Comparison of ENCODE assay signal across 8 cellular contexts in the genomic region with DNA sequence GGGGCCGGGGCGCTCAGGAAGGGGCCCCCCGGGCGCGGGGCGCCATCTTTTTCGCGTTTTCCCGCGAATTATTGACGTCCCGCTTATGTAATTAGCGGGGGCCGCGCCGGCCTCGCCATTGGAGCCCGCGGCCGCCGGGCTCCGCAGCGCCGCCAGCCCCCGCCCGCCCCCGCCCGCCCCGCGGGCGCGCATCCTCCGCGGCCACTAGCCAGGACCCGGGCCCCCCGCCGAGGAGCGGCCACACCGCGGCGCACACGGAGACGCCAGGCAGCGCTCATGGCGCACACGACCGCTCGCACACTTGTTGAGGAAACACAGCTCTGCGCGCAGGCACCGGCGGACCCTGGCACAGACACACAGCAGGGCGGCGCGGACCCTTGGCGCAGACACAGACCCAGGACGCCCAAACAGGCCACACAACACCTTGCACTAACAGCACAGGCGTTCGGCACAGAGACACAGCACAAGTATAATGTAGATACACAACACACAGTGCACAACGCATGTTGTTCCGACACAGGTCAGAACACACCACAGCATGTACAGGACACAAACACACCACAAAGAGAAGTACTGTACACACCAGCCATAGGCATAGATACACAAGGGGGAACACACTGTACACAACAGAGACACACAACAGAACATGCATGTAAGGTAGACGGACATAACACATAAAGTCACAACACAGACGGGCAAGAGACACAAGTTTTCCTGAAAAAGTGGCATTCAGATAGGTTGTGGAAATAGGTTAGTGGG. TPM values are rescaled to one million over a fixed set of nuclear protein-coding genes. Genes with fewer than 3 reads are reported as not detected.
DNase-seq lines count a peak whose midpoint lies in the region; ATAC-seq, FAIRE-seq and TF ChIP-seq lines count a peak whose summit lies in the region.

No MANE protein-coding gene starts in this region.

- peak overlapping the region; percentile 92 for H3K4me3 Mint-ChIP-seq in activated T-helper 1 cell treated with anti-CD3 and anti-CD28 coated beads, Interleukin-12 subunit alpha, Interleukin-12 subunit beta, Interleukin-2, Interleukin-4 antibody, amounts not matched to agents 30 ng/mL and 10 ng/mL and 1 ng/mL, durations not matched to agents 14 hours and 24 hours and 36 hours
- peak overlapping the region; percentile 91 to 99 (median 96) for H3K4me3 Mint-ChIP-seq in naive thymus-derived CD8-positive, alpha-beta T cell

- H3K27me3 ChIP-seq in OCI-LY3 (ENCODE audit: low read depth, low read length) (no peaks in the 10 kb centered on the region), thyroid gland (no peaks in the 10 kb centered on the region)

- peak overlapping the region; percentile 100 for H3K4me2 ChIP-seq in OCI-LY3 (ENCODE audit: low read length)

- ATAC-seq in GM19463 (IDR thresholded peaks at IDR 0.05; ENCODE audit: unreplicated experiment) = peak; percentile 36
- ATAC-seq in naive thymus-derived CD8-positive, alpha-beta T cell = peak; percentile 54 to 60

- peaks cover 68% of the 10 kb centered on the region for H3K4me1 Mint-ChIP-seq in activated T-helper 1 cell treated with anti-CD3 and anti-CD28 coated beads, Interleukin-12 subunit alpha, Interleukin-12 subunit beta, Interleukin-2, Interleukin-4 antibody, amounts not matched to agents 30 ng/mL and 10 ng/mL and 1 ng/mL, durations not matched to agents 14 hours and 24 hours and 36 hours (ENCODE audit: low read depth)
- H3K4me1 Mint-ChIP-seq in naive thymus-derived CD8-positive, alpha-beta T cell = peaks cover 43 to 83% (median 77%) of the 10 kb centered on the region in 4 donors

- peaks cover 45% of the 10 kb centered on the region for H3K36me3 Mint-ChIP-seq in activated T-helper 1 cell treated with anti-CD3 and anti-CD28 coated beads, Interleukin-12 subunit alpha, Interleukin-12 subunit beta, Interleukin-2, Interleukin-4 antibody, amounts not matched to agents 30 ng/mL and 10 ng/mL and 1 ng/mL, durations not matched to agents 14 hours and 24 hours and 36 hours (ENCODE audit: low read depth)
- H3K36me3 Mint-ChIP-seq in naive thymus-derived CD8-positive, alpha-beta T cell = peaks cover 0 to 17% (median 0%) of the 10 kb centered on the region in 3 donors

- TF ChIP-seq CTCF in OCI-LY3 (IDR thresholded peaks at IDR 0.05; ENCODE audit: low read depth, low read length) (peak; percentile 12; the same call in 1 of the 2 replicates), fibroblast of mammary gland (conservative IDR thresholded peaks at IDR 0.05; ENCODE audit: control insufficient read depth, insufficient read depth, low read depth, low read length) (no peak), thyroid gland (IDR thresholded peaks at IDR 0.05) (no peak)

- intact Hi-C loops in activated T-helper 1 cell treated with anti-CD3 and anti-CD28 coated beads, Interleukin-12 subunit alpha, Interleukin-12 subunit beta, Interleukin-2, Interleukin-4 antibody, amounts not matched to agents 30 ng/mL and 10 ng/mL and 1 ng/mL, durations not matched to agents 14 hours and 24 hours and 36 hours (cut with micrococcal nuclease) = loop anchor here (1.0 to 2.0 kb wide), 3 partner anchors 15 to 197 kb away; partner anchors contain the start of genes CNTRL and FBXW2
- intact Hi-C loops in thyroid gland (cut with DNase I) = loop anchor here (5.0 kb wide), 1 partner anchor 60 kb away; no protein-coding TSS in a partner anchor

- H3K27ac Mint-ChIP-seq in activated T-helper 1 cell treated with anti-CD3 and anti-CD28 coated beads, Interleukin-12 subunit alpha, Interleukin-12 subunit beta, Interleukin-2, Interleukin-4 antibody, amounts not matched to agents 30 ng/mL and 10 ng/mL and 1 ng/mL, durations not matched to agents 14 hours and 24 hours and 36 hours = peak overlapping the region; percentile 97
- peak overlapping the region; percentile 94 to 100 (median 98) for H3K27ac Mint-ChIP-seq in naive thymus-derived CD8-positive, alpha-beta T cell

- H3K27me3 Mint-ChIP-seq in activated T-helper 1 cell treated with anti-CD3 and anti-CD28 coated beads, Interleukin-12 subunit alpha, Interleukin-12 subunit beta, Interleukin-2, Interleukin-4 antibody, amounts not matched to agents 30 ng/mL and 10 ng/mL and 1 ng/mL, durations not matched to agents 14 hours and 24 hours and 36 hours (ENCODE audit: insufficient read depth) = no peaks in the 10 kb centered on the region
- H3K27me3 Mint-ChIP-seq in naive thymus-derived CD8-positive, alpha-beta T cell = no peaks in the 10 kb centered on the region

- 10 to 13% methylated on average over 10 to 15 of the region's 63 CpGs for WGBS in thyroid gland, 2 donors

- H3K27ac ChIP-seq in OCI-LY3 (ENCODE audit: low read length) = peak overlapping the region; percentile 81
- H3K27ac ChIP-seq in thyroid gland = peak overlapping the region in 1 of 3 donors; percentile 61

- H4K20me1 ChIP-seq in OCI-LY3 (ENCODE audit: insufficient read depth, low read length) = no peaks in the 10 kb centered on the region

- POLR2A ChIA-PET in naive thymus-derived CD8-positive, alpha-beta T cell (lab: Charles Lee) = interaction anchor here (1.8 to 18.9 kb wide), 8 partner anchors 10 to 53 kb away, joined by 5 to 580 read pairs (median 14); partner anchors contain the start of gene TRAF1

- peak overlapping the region; percentile 98 for H3K9ac ChIP-seq in OCI-LY3 (ENCODE audit: low read length)

- no peaks in the 10 kb centered on the region for H3K9me3 Mint-ChIP-seq in activated T-helper 1 cell treated with anti-CD3 and anti-CD28 coated beads, Interleukin-12 subunit alpha, Interleukin-12 subunit beta, Interleukin-2, Interleukin-4 antibody, amounts not matched to agents 30 ng/mL and 10 ng/mL and 1 ng/mL, durations not matched to agents 14 hours and 24 hours and 36 hours
- H3K9me3 Mint-ChIP-seq in naive thymus-derived CD8-positive, alpha-beta T cell = no peaks in the 10 kb centered on the region

- H3K4me3 ChIP-seq in OCI-LY3 (ENCODE audit: low read length) (peak overlapping the region; percentile 85), fibroblast of mammary gland (ENCODE audit: control insufficient read depth, low read depth, low read length) (peak overlapping the region; percentile 54), thyroid gland (replicated peaks in 1 of 3) (peak overlapping the region in 1 of 3 donors; percentile 59)

- FAIRE-seq in HTR-8/SVneo (lab: Jason Lieb, UNC) = no peak

- peak overlapping the region; percentile 37; the same call in 1 of the 2 replicates for H2AFZ ChIP-seq in OCI-LY3 (ENCODE audit: low read depth, low read length)

- no peak for TF ChIP-seq POLR2A in thyroid gland (IDR thresholded peaks at IDR 0.05)

- H3K9me3 ChIP-seq in OCI-LY3 (ENCODE audit: insufficient read depth, low read length) (no peaks in the 10 kb centered on the region), thyroid gland (no peaks in the 10 kb centered on the region)

- peaks cover 34% of the 10 kb centered on the region for H3K79me2 ChIP-seq in OCI-LY3 (ENCODE audit: low read length)

- DNase-seq in COLO829 (ENCODE audit: low spot score) (peak; percentile 33), HTR-8/SVneo (ENCODE audit: insufficient read length, low spot score) (peak; percentile 58), fibroblast of mammary gland (ENCODE audit: low read depth) (peak; percentile 50), thyroid gland (peak; percentile 50)
- peak; percentile 65 for DNase-seq in activated T-helper 1 cell treated with anti-CD3 and anti-CD28 coated beads, Interleukin-12 subunit alpha, Interleukin-12 subunit beta, Interleukin-2, Interleukin-4 antibody, amounts not matched to agents 30 ng/mL and 10 ng/mL and 1 ng/mL, durations not matched to agents 14 hours and 24 hours and 36 hours (ENCODE audit: low spot score)
- DNase-seq in naive thymus-derived CD8-positive, alpha-beta T cell = peak; percentile 36 to 79 (median 60)

- H3K4me1 ChIP-seq in OCI-LY3 (ENCODE audit: low read length) (peaks cover 38% of the 10 kb centered on the region), thyroid gland (peaks cover 5 to 6% of the 10 kb centered on the region in 2 donors)

- H3K36me3 ChIP-seq in OCI-LY3 (replicated peaks; ENCODE audit: low read depth, low read length) (peaks cover 21% of the 10 kb centered on the region), thyroid gland (no peaks in the 10 kb centered on the region)

RNA-seq across cellular contexts. Expression of gene PHF19, which starts 0.5 kb away (rescaled TPM):
- 134 and 142 TPM in 2 replicates for total RNA-seq in activated T-helper 1 cell treated with anti-CD3 and anti-CD28 coated beads, Interleukin-12 subunit alpha, Interleukin-12 subunit beta, Interleukin-2, Interleukin-4 antibody, amounts not matched to agents 30 ng/mL and 10 ng/mL and 1 ng/mL, durations not matched to agents 14 hours and 24 hours and 36 hours
- total RNA-seq in naive thymus-derived CD8-positive, alpha-beta T cell = 100 to 1,000 TPM; 143 to 144 TPM
- 10 to 100 TPM in 1 of 3 donors, 1 to 10 TPM in 2; 6.3 to 11.8 (median 9.4) TPM for polyA plus RNA-seq in naive thymus-derived CD8-positive, alpha-beta T cell
- total RNA-seq in thyroid gland = 10 to 100 TPM; 10.8 to 24.1 (median 13.1) TPM

RNA-seq across cellular contexts. Expression of gene PSMD5, which starts 34.7 kb away (rescaled TPM):
- total RNA-seq in activated T-helper 1 cell treated with anti-CD3 and anti-CD28 coated beads, Interleukin-12 subunit alpha, Interleukin-12 subunit beta, Interleukin-2, Interleukin-4 antibody, amounts not matched to agents 30 ng/mL and 10 ng/mL and 1 ng/mL, durations not matched to agents 14 hours and 24 hours and 36 hours = 57.7 and 59.2 TPM in 2 replicates
- total RNA-seq in naive thymus-derived CD8-positive, alpha-beta T cell = 10 to 100 TPM; 53.0 to 57.9 TPM
- polyA plus RNA-seq in naive thymus-derived CD8-positive, alpha-beta T cell = 10 to 100 TPM; 13.7 to 23.4 (median 23.3) TPM
- 10 to 100 TPM; 34.8 to 38.6 (median 36.5) TPM for total RNA-seq in thyroid gland

RNA-seq across cellular contexts. Expression of gene TRAF1, which starts 49.1 kb away (rescaled TPM):
- 136 and 138 TPM in 2 replicates for total RNA-seq in activated T-helper 1 cell treated with anti-CD3 and anti-CD28 coated beads, Interleukin-12 subunit alpha, Interleukin-12 subunit beta, Interleukin-2, Interleukin-4 antibody, amounts not matched to agents 30 ng/mL and 10 ng/mL and 1 ng/mL, durations not matched to agents 14 hours and 24 hours and 36 hours
- 100 to 1,000 TPM; 125 to 126 TPM for total RNA-seq in naive thymus-derived CD8-positive, alpha-beta T cell
- 1 to 10 TPM; 3.7 to 7.0 (median 4.9) TPM for polyA plus RNA-seq in naive thymus-derived CD8-positive, alpha-beta T cell
- total RNA-seq in thyroid gland = 1 to 10 TPM; 5.7 to 7.8 (median 6.6) TPM

Comparison
In these comparisons a context has a peak if more than half of its experiments do, and no peak if none do; other contexts are left out.
1. RNA of gene TRAF1, which starts 49.1 kb away (total RNA-seq): 136 to 138 TPM in activated T-helper 1 cell treated with anti-CD3 and anti-CD28 coated beads, Interleukin-12 subunit alpha, Interleukin-12 subunit beta, Interleukin-2, Interleukin-4 antibody, amounts not matched to agents 30 ng/mL and 10 ng/mL and 1 ng/mL, durations not matched to agents 14 hours and 24 hours and 36 hours and 125 to 126 TPM in naive thymus-derived CD8-positive, alpha-beta T cell; 5.7 to 7.8 TPM in thyroid gland; every median in the first group is over 10 times any median in the second.
2. Peak in every context shown above with its lines, with median percentiles within 50 percentile points of each other: DNase-seq.